ENCODE assay signal across 10 cellular contexts in the genomic region with DNA sequence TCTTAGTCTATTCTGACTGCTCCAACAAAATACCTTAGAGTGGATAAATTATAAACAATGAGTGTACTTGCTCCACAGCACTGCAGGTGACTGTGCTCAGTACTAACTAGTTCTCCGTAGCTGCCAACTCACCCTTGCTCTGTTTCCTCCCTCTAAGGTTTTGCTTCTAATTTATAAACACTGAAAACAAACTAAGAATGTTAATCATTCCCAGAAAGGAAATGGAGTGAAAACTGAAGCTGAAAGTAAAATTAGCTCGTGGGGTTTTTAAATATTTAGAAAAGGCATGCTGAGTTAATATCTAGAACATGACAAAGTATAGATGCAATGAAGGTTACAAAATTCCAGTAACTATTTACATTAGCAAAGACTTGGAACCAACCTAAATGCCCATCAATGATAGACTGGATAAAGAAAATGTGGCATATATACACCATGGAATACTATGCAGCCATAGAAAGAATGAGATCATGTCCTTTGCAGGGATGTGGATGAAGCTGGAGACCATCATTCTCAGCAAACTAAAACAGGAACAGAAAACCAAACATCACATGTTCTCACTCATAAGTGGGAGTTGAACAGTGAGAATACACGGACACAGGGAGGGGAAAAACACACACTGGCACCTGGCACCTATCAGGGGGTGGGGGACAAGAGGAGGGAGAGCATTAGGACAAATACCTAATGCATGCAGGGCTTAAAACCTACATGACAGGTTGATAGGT. TPM values are rescaled to one million over a fixed set of nuclear protein-coding genes. Genes with fewer than 3 reads are reported as not detected.
DNase-seq lines count a peak whose midpoint lies in the region; ATAC-seq and TF ChIP-seq lines count a peak whose summit lies in the region.
"Not testable (repeated sequence)": the region's sequence is repeated elsewhere in the genome, so short reads cannot be mapped to it uniquely, and the experiment has no call there.
"Had no signal": no experiment of that assay in that cellular context is flagged by ENCODE, and none has a peak within 500 bp of the region (broad histone marks: within the 10 kb centered on the region; RNA-seq: fewer than 3 reads in every experiment).

No MANE protein-coding gene starts in this region.

- intact Hi-C loops in activated CD4-positive, alpha-beta T cell treated with anti-CD3 and anti-CD28 coated beads, Interleukin-2, amount 10 ng/mL, durations not matched to agents 24 days and 14 days (cut with micrococcal nuclease), result loop anchor here (1.0 to 2.0 kb wide), 3 partner anchors 10 to 17 kb away; no protein-coding TSS in a partner anchor

- H3K27ac Mint-ChIP-seq in activated CD4-positive, alpha-beta T cell treated with anti-CD3 and anti-CD28 coated beads, Interleukin-2, amount 10 ng/mL, durations not matched to agents 24 days and 14 days, result peak overlapping the region; percentile 81
- H3K27ac Mint-ChIP-seq in activated naive CD8-positive, alpha-beta T cell treated with anti-CD3 and anti-CD28 coated beads, Interleukin-2, amount 10 ng/mL, durations not matched to agents 7 days and 5 days, result peak overlapping the region; percentile 64

- TF ChIP-seq CTCF in GM12865 (IDR thresholded peaks at IDR 0.05; ENCODE audit: insufficient read depth, low read depth, low read length, missing control alignments), result not testable (repeated sequence)

- not testable (repeated sequence) for H3K4me3 ChIP-seq in GM12865 (ENCODE audit: low read depth, low read length)

- ATAC-seq in GM19035 (IDR thresholded peaks at IDR 0.05; ENCODE audit: unreplicated experiment) (peak; percentile 80), GM21528 (IDR thresholded peaks at IDR 0.05; ENCODE audit: low FRiP score, unreplicated experiment) (peak; percentile 93), HG02943 (IDR thresholded peaks at IDR 0.05; ENCODE audit: low read depth, unreplicated experiment) (peak; percentile 89), HG03439 (IDR thresholded peaks at IDR 0.05; ENCODE audit: unreplicated experiment) (peak; percentile 76)
- ATAC-seq in activated naive CD8-positive, alpha-beta T cell treated with anti-CD3 and anti-CD28 coated beads, Interleukin-2, amount 10 ng/mL, durations not matched to agents 7 days and 5 days (ENCODE audit: low read depth), result peak; percentile 60

- H3K4me1 Mint-ChIP-seq in activated CD4-positive, alpha-beta T cell treated with anti-CD3 and anti-CD28 coated beads, Interleukin-2, amount 10 ng/mL, durations not matched to agents 24 days and 14 days, result peaks cover 50% of the 10 kb centered on the region
- peaks cover 33% of the 10 kb centered on the region for H3K4me1 Mint-ChIP-seq in activated naive CD8-positive, alpha-beta T cell treated with anti-CD3 and anti-CD28 coated beads, Interleukin-2, amount 10 ng/mL, durations not matched to agents 7 days and 5 days

- H3K9me3 Mint-ChIP-seq in activated CD4-positive, alpha-beta T cell treated with anti-CD3 and anti-CD28 coated beads, Interleukin-2, amount 10 ng/mL, durations not matched to agents 24 days and 14 days, result not testable (repeated sequence)
- peaks cover 11% of the 10 kb centered on the region for H3K9me3 Mint-ChIP-seq in activated naive CD8-positive, alpha-beta T cell treated with anti-CD3 and anti-CD28 coated beads, Interleukin-2, amount 10 ng/mL, durations not matched to agents 7 days and 5 days

- peak overlapping the region; percentile 17 for H3K4me3 Mint-ChIP-seq in activated CD4-positive, alpha-beta T cell treated with anti-CD3 and anti-CD28 coated beads, Interleukin-2, amount 10 ng/mL, durations not matched to agents 24 days and 14 days
- peak overlapping the region; percentile 1 for H3K4me3 Mint-ChIP-seq in activated naive CD8-positive, alpha-beta T cell treated with anti-CD3 and anti-CD28 coated beads, Interleukin-2, amount 10 ng/mL, durations not matched to agents 7 days and 5 days

- H3K36me3 Mint-ChIP-seq in activated CD4-positive, alpha-beta T cell treated with anti-CD3 and anti-CD28 coated beads, Interleukin-2, amount 10 ng/mL, durations not matched to agents 24 days and 14 days (ENCODE audit: low read depth), result not testable (repeated sequence)
- peaks cover 19% of the 10 kb centered on the region for H3K36me3 Mint-ChIP-seq in activated naive CD8-positive, alpha-beta T cell treated with anti-CD3 and anti-CD28 coated beads, Interleukin-2, amount 10 ng/mL, durations not matched to agents 7 days and 5 days

- POLR2A ChIA-PET in activated naive CD8-positive, alpha-beta T cell treated with anti-CD3 and anti-CD28 coated beads, Interleukin-2, amount 10 ng/mL, durations not matched to agents 7 days and 5 days (lab: Charles Lee), result interaction anchor here (0.7 kb wide), 2 partner anchors 11 to 13 kb away, joined by 3 read pairs; no protein-coding TSS in a partner anchor

- H3K27me3 Mint-ChIP-seq in activated CD4-positive, alpha-beta T cell treated with anti-CD3 and anti-CD28 coated beads, Interleukin-2, amount 10 ng/mL, durations not matched to agents 24 days and 14 days; activated naive CD8-positive, alpha-beta T cell treated with anti-CD3 and anti-CD28 coated beads, Interleukin-2, amount 10 ng/mL, durations not matched to agents 7 days and 5 days: not testable (repeated sequence)

- peak; percentile 55 for DNase-seq in GM12865 (ENCODE audit: low read depth)
- DNase-seq in activated CD4-positive, alpha-beta T cell treated with anti-CD3 and anti-CD28 coated beads, Interleukin-2, amount 10 ng/mL, durations not matched to agents 24 days and 14 days, result peak; percentile 71
- DNase-seq in activated naive CD8-positive, alpha-beta T cell treated with anti-CD3 and anti-CD28 coated beads, Interleukin-2, amount 10 ng/mL, durations not matched to agents 7 days and 5 days, result not testable (repeated sequence)
- DNase-seq in stimulated activated CD4-positive, alpha-beta T cell treated with anti-CD3 and anti-CD28 coated beads, Interleukin-4, amount 100 ng/mL, for 24 hours, result peak; percentile 61

RNA-seq across cellular contexts. Expression of gene GBP5, which starts 27.2 kb away (rescaled TPM):
- 107 and 110 TPM in 2 replicates for total RNA-seq in activated CD4-positive, alpha-beta T cell treated with anti-CD3 and anti-CD28 coated beads, Interleukin-2, amount 10 ng/mL, durations not matched to agents 24 days and 14 days
- 100 to 1,000 TPM; 228 to 231 TPM for total RNA-seq in activated naive CD8-positive, alpha-beta T cell treated with anti-CD3 and anti-CD28 coated beads, Interleukin-2, amount 10 ng/mL, durations not matched to agents 7 days and 5 days
- total RNA-seq: H1, myocyte had no signal
